ENCODE assay signal across 27 cellular contexts in genomic region chr7:1106063-1106782, GRCh38. TPM values are rescaled to one million over a fixed set of nuclear protein-coding genes. Genes with fewer than 3 reads are reported as not detected.
DNase-seq lines count a peak whose midpoint lies in the region; ATAC-seq, FAIRE-seq and TF ChIP-seq lines count a peak whose summit lies in the region.
"Had no signal": no experiment of that assay in that cellular context is flagged by ENCODE, and none has a peak within 500 bp of the region (broad histone marks: within the 10 kb centered on the region; RNA-seq: fewer than 3 reads in every experiment).

No MANE protein-coding gene starts in this region.

- H3K27me3 ChIP-seq in DOHH2 (ENCODE audit: control insufficient read depth, low read length) (no peaks in the 10 kb centered on the region), MG63 (no peaks in the 10 kb centered on the region)
- H3K27me3 ChIP-seq: esophagus squamous epithelium, gastroesophageal sphincter had no signal

- no peak for DNase-seq in GM12892 (ENCODE audit: insufficient read length)
- peak; percentile 89 for DNase-seq in chondrocyte (ENCODE audit: low spot score)
- peak; percentile 69 for DNase-seq in posterior vena cava (ENCODE audit: low spot score)
- DNase-seq in ureter (ENCODE audit: low spot score) = no peak
- no peak for DNase-seq in MG63
- DNase-seq: activated B cell treated with CpG ODN at 0.5 μM for 24 hours; activated naive CD4-positive, alpha-beta T cell treated with anti-CD3 and anti-CD28 coated beads for 36 hours; activated T-cell treated with anti-CD3 and anti-CD28 coated beads, Interleukin-2, amount 50 U/mL, for 72 hours; amygdala; DMS79 treated with DMSO at 0.1 percent for 48 hours; esophagus squamous epithelium; GM23248; natural killer cell; NCI-H1694 treated with DMSO at 0.1 percent for 48 hours; NCI-H524; NK-92 treated with Interleukin-12 subunit alpha and Interleukin-12 subunit beta, amount 100 ng/mL, for 24 hours; stimulated activated naive CD8-positive, alpha-beta T cell treated with anti-CD3 and anti-CD28 coated beads, Interleukin-15, Interleukin-2, amounts not matched to agents 100 U/mL and 50 U/mL, for 24 hours had no signal

- intact Hi-C loops in posterior vena cava (cut with DNase I) = no loop called here

- peaks cover 46% of the 10 kb centered on the region for H3K4me1 ChIP-seq in DOHH2 (ENCODE audit: control insufficient read depth, low read length)
- H3K4me1 ChIP-seq: esophagus squamous epithelium, gastroesophageal sphincter, parathyroid adenoma had no signal

- no peak for TF ChIP-seq POLR2A in GM12892 (IDR thresholded peaks at IDR 0.05; ENCODE audit: low read depth, low read length)

- peak overlapping the region; percentile 80 for H3K4me2 ChIP-seq in DOHH2 (ENCODE audit: low read length)

- peak overlapping the region; percentile 63 for H3K27ac ChIP-seq in DOHH2 (ENCODE audit: low read depth, low read length)
- H3K27ac ChIP-seq: esophagus squamous epithelium, gastroesophageal sphincter, GM23248, parathyroid adenoma, thoracic aorta had no signal

- peak; percentile 33 for FAIRE-seq in GM12892 (lab: Jason Lieb, UNC)
- FAIRE-seq: bronchial epithelial cell, islet of Langerhans had no signal

- peaks cover 55% of the 10 kb centered on the region for H3K79me2 ChIP-seq in DOHH2 (ENCODE audit: control insufficient read depth, low read length)

- H3K27me3 Mint-ChIP-seq in chondrocyte (ENCODE audit: low read depth) = no peaks in the 10 kb centered on the region

- H4K20me1 ChIP-seq in DOHH2 (ENCODE audit: control insufficient read depth, insufficient read depth, low read depth, low read length) = no peaks in the 10 kb centered on the region

- no peak for ATAC-seq in HG02588 (IDR thresholded peaks at IDR 0.05; ENCODE audit: unreplicated experiment)
- ATAC-seq in HG03521 (IDR thresholded peaks at IDR 0.05; ENCODE audit: unreplicated experiment) = no peak
- ATAC-seq: activated T-cell treated with anti-CD3 and anti-CD28 coated beads, Interleukin-2, amount 50 U/mL, for 72 hours; gastroesophageal sphincter; natural killer cell; stimulated activated naive CD8-positive, alpha-beta T cell treated with anti-CD3 and anti-CD28 coated beads, Interleukin-15, Interleukin-2, amounts not matched to agents 100 U/mL and 50 U/mL, for 24 hours had no signal

- peaks cover 13% of the 10 kb centered on the region; the same call in 1 of the 2 replicates for H3F3A ChIP-seq in DOHH2 (ENCODE audit: control insufficient read depth, insufficient read depth)

- H3K4me3 Mint-ChIP-seq in chondrocyte (ENCODE audit: unreplicated experiment) = no peak overlapping the region
- H3K4me3 Mint-ChIP-seq: activated B cell treated with CpG ODN at 0.5 μM for 24 hours; activated naive CD4-positive, alpha-beta T cell treated with anti-CD3 and anti-CD28 coated beads for 36 hours; activated T-cell treated with anti-CD3 and anti-CD28 coated beads, Interleukin-2, amount 50 U/mL, for 72 hours; CD14-positive monocyte; dendritic cell treated with granulocyte-macrophage colony-stimulating factor and Interleukin-4, amounts not matched to agents 40 ng/mL and 50 ng/mL, for 4 days; natural killer cell had no signal

- H3K4me3 ChIP-seq in DOHH2 (ENCODE audit: low read length) (peak overlapping the region; percentile 56), MG63 (no peak overlapping the region)
- H3K4me3 ChIP-seq: esophagus squamous epithelium, gastroesophageal sphincter, GM23248, thoracic aorta had no signal

- H3K36me3 ChIP-seq in DOHH2 (ENCODE audit: control insufficient read depth, low read length) = peaks cover 4% of the 10 kb centered on the region
- H3K36me3 ChIP-seq in MG63 = no peaks in the 10 kb centered on the region
- H3K36me3 ChIP-seq: esophagus squamous epithelium, gastroesophageal sphincter, thoracic aorta had no signal

- H3K9me3 ChIP-seq in DOHH2 (ENCODE audit: control insufficient read depth, insufficient read depth, low read length) (no peaks in the 10 kb centered on the region), MG63 (no peaks in the 10 kb centered on the region)
- H3K9me3 ChIP-seq: esophagus squamous epithelium, gastroesophageal sphincter, thoracic aorta had no signal

- no peaks in the 10 kb centered on the region for H3K36me3 Mint-ChIP-seq in chondrocyte (ENCODE audit: low read depth)
- H3K36me3 Mint-ChIP-seq: CD14-positive monocyte, natural killer cell had no signal

- H3K9me2 ChIP-seq in DOHH2 (replicated peaks; ENCODE audit: control insufficient read depth, low read length) = no peaks in the 10 kb centered on the region

- H3K4me1 Mint-ChIP-seq in chondrocyte (ENCODE audit: low read depth) = peaks cover 26% of the 10 kb centered on the region
- H3K4me1 Mint-ChIP-seq: natural killer cell had no signal

- H3K9me3 Mint-ChIP-seq in chondrocyte (ENCODE audit: low read depth) = no peaks in the 10 kb centered on the region
- H3K9me3 Mint-ChIP-seq: activated B cell treated with CpG ODN at 0.5 μM for 24 hours; activated naive CD4-positive, alpha-beta T cell treated with anti-CD3 and anti-CD28 coated beads for 36 hours; activated T-cell treated with anti-CD3 and anti-CD28 coated beads, Interleukin-2, amount 50 U/mL, for 72 hours; dendritic cell treated with granulocyte-macrophage colony-stimulating factor and Interleukin-4, amounts not matched to agents 40 ng/mL and 50 ng/mL, for 4 days; natural killer cell had no signal

- no peak overlapping the region for H3K27ac Mint-ChIP-seq in chondrocyte (ENCODE audit: unreplicated experiment)
- H3K27ac Mint-ChIP-seq: activated B cell treated with CpG ODN at 0.5 μM for 24 hours; activated naive CD4-positive, alpha-beta T cell treated with anti-CD3 and anti-CD28 coated beads for 36 hours; activated T-cell treated with anti-CD3 and anti-CD28 coated beads, Interleukin-2, amount 50 U/mL, for 72 hours; dendritic cell treated with granulocyte-macrophage colony-stimulating factor and Interleukin-4, amounts not matched to agents 40 ng/mL and 50 ng/mL, for 4 days; natural killer cell had no signal

- no peak for TF ChIP-seq CTCF in DOHH2 (IDR thresholded peaks at IDR 0.05; ENCODE audit: low read depth, low read length, poor library complexity, severe bottlenecking)
- no peak for TF ChIP-seq CTCF in chondrocyte (IDR thresholded peaks at IDR 0.05)

RNA-seq across cellular contexts. Expression of gene GPER1, which starts 18.3 kb away (rescaled TPM):
- polyA plus RNA-seq in GM12892 (2012; ENCODE audit: missing spikeins) = 7.1 TPM
- total RNA-seq in chondrocyte = 5.7 to 9.9 TPM (median 9.5 TPM) in 3 replicates
- 1 to 10 TPM; 5.5 to 6.6 TPM for total RNA-seq in posterior vena cava
- 3.4 TPM for total RNA-seq in ureter
- total RNA-seq in MG63 (2014; rRNA removed; shearing (Covaris generic); ENCODE audit: low replicate concordance) = 2.2 and 2.8 TPM in 2 replicates
- total RNA-seq: activated naive CD4-positive, alpha-beta T cell treated with anti-CD3 and anti-CD28 coated beads for 36 hours had no signal

RNA-seq across cellular contexts. Expression of gene ZFAND2A, which starts 53.8 kb away (rescaled TPM):
- polyA plus RNA-seq in GM12892 (2012; ENCODE audit: missing spikeins) = 21.5 TPM
- total RNA-seq in chondrocyte (15.2 to 16.2 TPM (median 15.6 TPM) in 3 replicates), posterior vena cava (10 to 100 TPM; 22.6 to 30.9 TPM), ureter (16.6 TPM)
- total RNA-seq in MG63 (2014; rRNA removed; shearing (Covaris generic); ENCODE audit: low replicate concordance) = 49.9 and 71.8 TPM in 2 replicates

Comparison
In these comparisons a context has a peak if more than half of its experiments do, and no peak if none do; other contexts are left out.
1. DNase-seq: peak in chondrocyte (single experiment) and posterior vena cava (single experiment); none in GM12892 (single experiment), ureter (single experiment) and MG63 (single experiment).